In the genomic region with DNA sequence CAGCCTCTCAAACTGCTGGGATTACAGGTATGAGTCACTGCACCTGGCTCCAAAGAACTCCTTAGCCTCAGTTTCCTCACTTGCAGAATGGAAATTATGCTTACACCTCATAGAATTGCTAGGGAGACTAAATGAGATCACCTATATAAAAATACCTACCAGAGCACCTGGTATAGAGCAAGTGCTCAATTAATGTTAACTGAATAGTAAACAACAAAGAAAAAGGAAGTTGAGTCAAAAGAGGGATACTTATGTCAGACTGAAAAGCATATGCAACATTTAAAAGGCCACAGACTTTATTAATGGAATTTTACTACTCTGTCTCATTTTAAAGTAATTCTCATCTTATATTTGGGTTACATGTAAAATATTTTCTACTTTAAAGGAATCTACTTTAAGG, we compare ENCODE assay signal across 29 cellular contexts.
"Had no signal": no experiment of that assay in that cellular context is flagged by ENCODE, and none has a peak within 500 bp of the region (broad histone marks: within the 10 kb centered on the region; RNA-seq: fewer than 3 reads in every experiment).

No MANE protein-coding gene starts in this region.

- H3K9me3 Mint-ChIP-seq: natural killer cell; nephron; neural progenitor cell; stimulated activated effector memory CD8-positive, alpha-beta T cell treated with anti-CD3 and anti-CD28 coated beads, Interleukin-12 subunit alpha, Interleukin-12 subunit beta, amount 100 ng/mL, for 72 hours; stimulated activated naive CD8-positive, alpha-beta T cell treated with anti-CD3 and anti-CD28 coated beads, Interleukin-15, amount 100 ng/mL, for 72 hours; type B pancreatic cell had no signal

- H3K9me3 ChIP-seq: ovary, psoas muscle, right lobe of liver, sigmoid colon, suprapubic skin, testis, tibial artery, transverse colon, upper lobe of right lung, uterus had no signal

- H3K79me2 ChIP-seq: parathyroid adenoma had no signal

- H3K4me3 Mint-ChIP-seq: natural killer cell; nephron; neural progenitor cell; stimulated activated effector memory CD8-positive, alpha-beta T cell treated with anti-CD3 and anti-CD28 coated beads, Interleukin-12 subunit alpha, Interleukin-12 subunit beta, amount 100 ng/mL, for 72 hours; stimulated activated naive CD8-positive, alpha-beta T cell treated with anti-CD3 and anti-CD28 coated beads, Interleukin-15, amount 100 ng/mL, for 72 hours; type B pancreatic cell had no signal

- H3K4me2 ChIP-seq: neural progenitor cell had no signal

- H3K27ac Mint-ChIP-seq: natural killer cell; nephron; neural progenitor cell; progenitor cell of endocrine pancreas; stimulated activated effector memory CD8-positive, alpha-beta T cell treated with anti-CD3 and anti-CD28 coated beads, Interleukin-12 subunit alpha, Interleukin-12 subunit beta, amount 100 ng/mL, for 72 hours; stimulated activated naive CD8-positive, alpha-beta T cell treated with anti-CD3 and anti-CD28 coated beads, Interleukin-15, amount 100 ng/mL, for 72 hours; type B pancreatic cell had no signal

- H3K27me3 ChIP-seq: neural progenitor cell, ovary, right lobe of liver, sigmoid colon, suprapubic skin, testis, tibial artery, transverse colon, upper lobe of right lung, uterus had no signal

- H3K9ac ChIP-seq: neural progenitor cell, parathyroid adenoma had no signal

- H3K4me1 ChIP-seq: neural progenitor cell, parathyroid adenoma, psoas muscle, right lobe of liver, suprapubic skin, testis, transverse colon, upper lobe of right lung, uterus had no signal

- H3K27me3 Mint-ChIP-seq: stimulated activated naive CD8-positive, alpha-beta T cell treated with anti-CD3 and anti-CD28 coated beads, Interleukin-15, amount 100 ng/mL, for 72 hours; type B pancreatic cell had no signal

- H2AFZ ChIP-seq: neural progenitor cell, parathyroid adenoma had no signal

- H3K36me3 ChIP-seq: neural progenitor cell, ovary, right lobe of liver, uterus had no signal

- DNase-seq: natural killer cell; occipital lobe; ovary; posterior cingulate gyrus; psoas muscle; right cardiac atrium; right lobe of liver; sigmoid colon; small intestine; stimulated activated CD4-positive, alpha-beta T cell treated with anti-CD3 and anti-CD28 coated beads, Interleukin-15, amount 100 ng/mL, for 24 hours; stimulated activated CD4-positive, alpha-beta T cell treated with anti-CD3 and anti-CD28 coated beads, Interleukin-2, amount 100 ng/mL, for 24 hours; stimulated activated CD4-positive, alpha-beta T cell treated with anti-CD3 and anti-CD28 coated beads, Interleukin-2, amount 100 ng/mL, for 48 hours; stimulated activated CD4-positive, alpha-beta T cell treated with anti-CD3 and anti-CD28 coated beads, Interleukin-4, amount 100 ng/mL, for 24 hours; stimulated activated naive CD4-positive, alpha-beta T cell; stimulated activated naive CD8-positive, alpha-beta T cell treated with anti-CD3 and anti-CD28 coated beads, Interleukin-15, amount 100 ng/mL, for 72 hours; stimulated activated naive CD8-positive, alpha-beta T cell treated with anti-CD3 and anti-CD28 coated beads, Interleukin-15, Interleukin-2, amounts not matched to agents 100 U/mL and 50 U/mL, for 24 hours; substantia nigra; testis; tibial artery; transverse colon; upper lobe of right lung; uterus had no signal

- ATAC-seq: natural killer cell; psoas muscle; right cardiac atrium; right lobe of liver; stimulated activated effector memory CD8-positive, alpha-beta T cell treated with anti-CD3 and anti-CD28 coated beads, Interleukin-12 subunit alpha, Interleukin-12 subunit beta, amount 100 ng/mL, for 72 hours; stimulated activated naive CD8-positive, alpha-beta T cell treated with anti-CD3 and anti-CD28 coated beads, Interleukin-15, amount 100 ng/mL, for 72 hours; stimulated activated naive CD8-positive, alpha-beta T cell treated with anti-CD3 and anti-CD28 coated beads, Interleukin-15, Interleukin-2, amounts not matched to agents 100 U/mL and 50 U/mL, for 24 hours; upper lobe of right lung had no signal

- H3K4me3 ChIP-seq: neural progenitor cell, ovary, psoas muscle, right lobe of liver, sigmoid colon, suprapubic skin, testis, tibial artery, transverse colon, upper lobe of right lung, uterus had no signal

- H3K4me1 Mint-ChIP-seq: neural progenitor cell; stimulated activated naive CD8-positive, alpha-beta T cell treated with anti-CD3 and anti-CD28 coated beads, Interleukin-15, amount 100 ng/mL, for 72 hours had no signal
